In the genomic region with DNA sequence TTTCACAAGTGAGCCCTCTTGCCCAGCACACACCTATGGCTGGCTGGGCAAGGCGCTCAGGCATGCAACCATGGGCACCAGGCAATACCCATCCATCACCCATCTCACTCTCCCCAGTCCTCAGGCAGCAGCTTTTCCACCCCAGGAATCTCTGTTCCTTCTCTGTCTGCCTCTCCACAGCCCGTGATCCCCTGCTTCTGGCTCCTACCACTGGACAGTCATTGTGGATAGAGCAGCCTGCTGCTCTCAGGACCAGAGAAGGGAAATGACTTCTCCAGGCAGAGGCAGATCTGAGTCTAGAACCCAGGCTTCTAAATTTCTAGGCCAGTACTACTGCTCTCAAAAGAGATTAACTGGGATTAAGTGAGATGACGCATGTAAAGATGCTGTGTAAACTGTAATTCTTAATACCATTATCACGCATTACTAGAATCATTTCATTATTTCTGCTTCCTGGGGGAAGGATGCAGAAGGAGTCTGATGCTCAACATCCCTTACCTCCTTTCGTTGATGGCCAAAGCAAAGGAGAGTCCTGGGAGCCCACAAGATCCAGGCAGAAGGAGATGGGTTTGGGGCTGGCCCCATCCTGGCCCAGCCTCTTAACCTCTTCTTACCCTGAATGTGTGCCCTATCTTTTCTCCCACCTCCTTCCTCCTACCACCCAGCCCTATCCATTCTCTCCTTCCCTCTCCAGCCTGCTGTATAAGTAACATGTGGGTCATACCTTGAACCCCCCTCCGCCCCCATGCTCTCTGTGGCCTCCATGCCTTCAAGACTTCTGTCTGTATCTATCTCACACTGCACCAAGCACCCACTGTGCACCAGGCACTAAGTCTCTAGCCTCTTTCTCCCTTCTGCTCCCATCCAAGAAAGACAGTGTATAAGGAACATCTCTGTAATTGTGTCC, we compare ENCODE assay signal across 19 cellular contexts. TPM values are rescaled to one million over a fixed set of nuclear protein-coding genes. Genes with fewer than 3 reads are reported as not detected.
DNase-seq lines count a peak whose midpoint lies in the region; ATAC-seq and TF ChIP-seq lines count a peak whose summit lies in the region.
"Had no signal": no experiment of that assay in that cellular context is flagged by ENCODE, and none has a peak within 500 bp of the region (broad histone marks: within the 10 kb centered on the region; RNA-seq: fewer than 3 reads in every experiment).

No MANE protein-coding gene starts in this region.

- 0 out of 2 replicates have a peak, but pooled peaks cover 5% of the 10 kb centered on the region for H3K4me1 ChIP-seq in HEK293 (ENCODE audit: control insufficient read depth, insufficient read depth, low read length)
- H3K4me1 ChIP-seq in RWPE2 (ENCODE audit: insufficient read depth, poor library complexity, severe bottlenecking), result peaks cover 13% of the 10 kb centered on the region
- peaks cover 14 to 39% of the 10 kb centered on the region in 2 donors for H3K4me1 ChIP-seq in thyroid gland
- no peaks in the 10 kb centered on the region for H3K4me1 ChIP-seq in CD8-positive, alpha-beta T cell (ENCODE audit: insufficient read depth, low read length)

- H3K27ac Mint-ChIP-seq in CD8-positive, alpha-beta T cell, result no peak overlapping the region
- no peak overlapping the region for H3K27ac Mint-ChIP-seq in nephron progenitor cell
- H3K27ac Mint-ChIP-seq: HFFc6 had no signal

- H3K4me3 Mint-ChIP-seq in CD8-positive, alpha-beta T cell, result no peak overlapping the region
- H3K4me3 Mint-ChIP-seq in nephron progenitor cell, result no peak overlapping the region
- H3K4me3 Mint-ChIP-seq: HFFc6 had no signal

- H3K27me3 ChIP-seq in RWPE2 (ENCODE audit: insufficient read depth, poor library complexity, severe bottlenecking) (no peaks in the 10 kb centered on the region), thyroid gland (no peaks in the 10 kb centered on the region), WERI-Rb-1 (ENCODE audit: insufficient read depth, low read depth, severe bottlenecking) (no peaks in the 10 kb centered on the region)
- peaks cover 20% of the 10 kb centered on the region for H3K27me3 ChIP-seq in CD8-positive, alpha-beta T cell (ENCODE audit: insufficient read depth, low read length)

- CTCF ChIA-PET in HEK293 (lab: Yijun Ruan, JAX), result interaction anchor here (0.9 to 2.8 kb wide), 5 partner anchors 10 to 184 kb away, joined by 3 to 17 read pairs (median 6); no protein-coding TSS in a partner anchor
- CTCF ChIA-PET in CD8-positive, alpha-beta T cell (lab: Charles Lee), result interaction anchor here (3.2 kb wide), 2 partner anchors 11 kb away, joined by 9 to 28 read pairs; no protein-coding TSS in a partner anchor

- TF ChIP-seq POLR2A in thyroid gland (IDR thresholded peaks at IDR 0.05), result no peak

- no peak for TF ChIP-seq CTCF in HEK293 (tag by site-specific recombination; IDR thresholded peaks at IDR 0.05)
- TF ChIP-seq CTCF in RWPE2 (IDR thresholded peaks at IDR 0.05; ENCODE audit: poor library complexity, severe bottlenecking), result no peak
- TF ChIP-seq CTCF in thyroid gland (IDR thresholded peaks at IDR 0.05), result no peak
- no peak for TF ChIP-seq CTCF in WERI-Rb-1 (IDR thresholded peaks at IDR 0.05; ENCODE audit: low read depth, low read length)
- no peak for TF ChIP-seq CTCF in CD8-positive, alpha-beta T cell (IDR thresholded peaks at IDR 0.05)
- TF ChIP-seq CTCF in nephron progenitor cell (IDR thresholded peaks at IDR 0.05), result no peak

- POLR2A ChIA-PET in HEK293 (lab: Yijun Ruan, JAX), result interaction anchor here (1.1 kb wide), 1 partner anchor 12 kb away, joined by 3 read pairs; no protein-coding TSS in a partner anchor
- POLR2A ChIA-PET in CD8-positive, alpha-beta T cell (lab: Charles Lee), result no interaction called here

- H3K9me3 ChIP-seq in HEK293 (ENCODE audit: control insufficient read depth, insufficient read depth, low read depth, low read length) (no peaks in the 10 kb centered on the region), RWPE2 (ENCODE audit: severe bottlenecking) (no peaks in the 10 kb centered on the region), thyroid gland (no peaks in the 10 kb centered on the region), WERI-Rb-1 (ENCODE audit: severe bottlenecking) (no peaks in the 10 kb centered on the region)
- H3K9me3 ChIP-seq in CD8-positive, alpha-beta T cell (ENCODE audit: low read length), result no peaks in the 10 kb centered on the region

- no peak overlapping the region for H3K27ac ChIP-seq in HEK293 (ENCODE audit: extremely low read depth, low read depth, low read length)
- H3K27ac ChIP-seq in RWPE2 (ENCODE audit: poor library complexity, severe bottlenecking), result no peak overlapping the region
- peak overlapping the region in 1 of 3 donors; percentile 10 for H3K27ac ChIP-seq in thyroid gland
- H3K27ac ChIP-seq in WERI-Rb-1, result no peak overlapping the region
- H3K27ac ChIP-seq in CD8-positive, alpha-beta T cell (ENCODE audit: low read depth, low read length), result no peak overlapping the region

- H3K9me3 Mint-ChIP-seq in CD8-positive, alpha-beta T cell, result no peaks in the 10 kb centered on the region
- no peaks in the 10 kb centered on the region for H3K9me3 Mint-ChIP-seq in nephron progenitor cell
- H3K9me3 Mint-ChIP-seq: HFFc6, IgD-negative memory B cell had no signal

- no peaks in the 10 kb centered on the region for H3K36me3 Mint-ChIP-seq in CD8-positive, alpha-beta T cell
- no peaks in the 10 kb centered on the region for H3K36me3 Mint-ChIP-seq in nephron progenitor cell (ENCODE audit: low read depth)
- H3K36me3 Mint-ChIP-seq: IgD-negative memory B cell had no signal

- WGBS in thyroid gland, 2 donors, result 70% methylated on average over 6 of the region's 6 CpGs

- ATAC-seq in RWPE2 (ENCODE audit: low read depth), result no peak
- no peak for ATAC-seq in CD8-positive, alpha-beta T cell
- ATAC-seq: SK-N-SH treated with all-trans-retinoic acid at 6 μM for 48 hours had no signal

- peaks cover 62% of the 10 kb centered on the region for H3K27me3 Mint-ChIP-seq in CD8-positive, alpha-beta T cell (ENCODE audit: low read depth)
- peaks cover 62% of the 10 kb centered on the region for H3K27me3 Mint-ChIP-seq in nephron progenitor cell (ENCODE audit: low read depth, poor library complexity)

- no peaks in the 10 kb centered on the region for H3K36me3 ChIP-seq in HEK293 (ENCODE audit: control insufficient read depth in 2 of 2, insufficient read depth in 1 of 2, low read length in 2 of 2)
- H3K36me3 ChIP-seq in RWPE2 (ENCODE audit: low read depth), result no peaks in the 10 kb centered on the region
- no peaks in the 10 kb centered on the region for H3K36me3 ChIP-seq in thyroid gland
- no peaks in the 10 kb centered on the region for H3K36me3 ChIP-seq in WERI-Rb-1
- H3K36me3 ChIP-seq in CD8-positive, alpha-beta T cell (ENCODE audit: insufficient read depth, low read length), result no peaks in the 10 kb centered on the region

- H3K4me1 Mint-ChIP-seq in CD8-positive, alpha-beta T cell (ENCODE audit: low read depth), result peaks cover 8% of the 10 kb centered on the region
- peaks cover 43% of the 10 kb centered on the region for H3K4me1 Mint-ChIP-seq in nephron progenitor cell

- H3K4me3 ChIP-seq in HEK293 (ENCODE audit: low read depth, low read length) (no peak overlapping the region), RWPE2 (ENCODE audit: severe bottlenecking) (no peak overlapping the region), thyroid gland (replicated peaks in 1 of 3) (no peak overlapping the region), WERI-Rb-1 (ENCODE audit: low read depth, low read length) (no peak overlapping the region)
- no peak overlapping the region for H3K4me3 ChIP-seq in CD8-positive, alpha-beta T cell (ENCODE audit: low read depth, low read length)

- intact Hi-C loops in thyroid gland (cut with DNase I), result no loop called here
- intact Hi-C loops in CD8-positive, alpha-beta T cell (cut with DNase I, micrococcal nuclease), result no loop called here

- peak; percentile 23 for DNase-seq in RWPE2 (ENCODE audit: low spot score)
- peak; percentile 41 for DNase-seq in kidney glomerular epithelial cell (lab: John Stamatoyannopoulos, UW)
- DNase-seq in thyroid gland, result peak; percentile 59 to 69
- no peak for DNase-seq in WERI-Rb-1
- no peak for DNase-seq in CD8-positive, alpha-beta T cell
- no peak for DNase-seq in nephron progenitor cell
- DNase-seq: HFFc6, MM.1S, NCI-H1105, NCI-H1694, NCI-H2081 treated with DMSO at 0.1 percent for 48 hours, NCI-H446 treated with DMSO at 0.1 percent for 48 hours, OCI-M1, SHP77 treated with DMSO at 0.1 percent for 48 hours had no signal

TF ChIP-seq in HEK293, 187 proteins besides CTCF, POLR2A, EP300 and RAD21:
- TF ChIP-seq ZNF623 (tag by site-specific recombination; IDR thresholded peaks at IDR 0.05), result no peak
- peak; percentile 84 for TF ChIP-seq EGR2 (tag by site-specific recombination; IDR thresholded peaks at IDR 0.05; ENCODE audit: low read depth)
- TF ChIP-seq ZFHX2 (tag by site-specific recombination; conservative IDR thresholded peaks at IDR 0.05), result peak; percentile 44; the same call in 1 of the 2 replicates
TF ChIP-seq in HEK293: peak in this region for 2.

RNA-seq across cellular contexts. Expression of a gene that starts 4.8 kb away (rescaled TPM):
- 1 to 10 TPM in 3 of 4 donors, not detected in 1; 1.1 to 3.5 (median 2.0) TPM for total RNA-seq in thyroid gland
- not detected for total RNA-seq in CD8-positive, alpha-beta T cell
- total RNA-seq: HFFc6, HT1080, RPMI7951 had no signal

RNA-seq across cellular contexts. Expression of a gene that starts 6.4 kb away (rescaled TPM):
- total RNA-seq in thyroid gland, result under 1 TPM in 1 of 4 donors, not detected in 3; 0.67 TPM
- not detected for total RNA-seq in CD8-positive, alpha-beta T cell
- total RNA-seq: HFFc6, HT1080, RPMI7951 had no signal

RNA-seq across cellular contexts. Expression of a gene that starts 15.8 kb away (rescaled TPM):
- not detected for total RNA-seq in thyroid gland
- total RNA-seq in CD8-positive, alpha-beta T cell, result not detected
- total RNA-seq: HFFc6, HT1080, RPMI7951 had no signal

RNA-seq across cellular contexts. Expression of a gene that starts 53.2 kb away (rescaled TPM):
- total RNA-seq in thyroid gland, result 1 to 10 TPM in 1 of 4 donors, under 1 TPM in 2, not detected in 1; 0.13 to 3.0 (median 0.33) TPM
- not detected for total RNA-seq in CD8-positive, alpha-beta T cell
- total RNA-seq: HT1080 had no signal

Comparison
In these comparisons a context has a peak if more than half of its experiments do, and no peak if none do; other contexts are left out.
1. DNase-seq: peak in RWPE2 (single experiment), kidney glomerular epithelial cell (single experiment) and thyroid gland (2 of 2); none in WERI-Rb-1 (single experiment), CD8-positive, alpha-beta T cell (0 of 7) and nephron progenitor cell (single experiment).